ENCODE assay signal across 20 cellular contexts in the genomic region with DNA sequence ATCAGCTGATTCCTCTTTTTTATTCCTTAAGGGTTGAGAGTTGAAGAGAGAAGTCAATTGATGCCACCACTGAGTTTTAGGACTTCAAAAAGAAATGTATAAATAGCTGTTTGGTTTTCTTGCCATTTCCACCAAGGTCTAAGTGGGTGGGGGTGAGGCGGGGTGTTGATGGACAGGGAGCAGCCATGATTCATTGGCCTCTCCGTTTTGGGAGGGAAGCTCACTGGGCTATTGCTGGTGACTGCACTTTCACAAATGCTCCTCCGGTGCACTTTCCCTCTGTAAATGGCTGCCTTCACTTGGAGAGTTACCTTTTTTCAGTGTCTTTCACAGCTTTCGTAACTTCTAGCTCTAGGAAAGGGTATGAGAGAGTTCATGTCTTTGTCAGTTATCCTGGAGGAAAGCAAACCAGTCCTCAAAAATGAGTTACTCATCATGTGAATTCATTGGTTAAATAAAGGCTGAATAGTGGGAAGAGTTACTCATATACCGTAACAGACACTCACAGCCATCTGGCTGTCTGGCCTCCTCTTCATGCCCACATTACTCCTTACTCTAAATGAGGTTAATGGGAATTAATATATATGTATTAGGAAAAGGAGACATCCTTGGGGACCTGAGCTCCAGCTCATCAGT. TPM values are rescaled to one million over a fixed set of nuclear protein-coding genes. Genes with fewer than 3 reads are reported as not detected.
DNase-seq lines count a peak whose midpoint lies in the region; ATAC-seq, FAIRE-seq and TF ChIP-seq lines count a peak whose summit lies in the region.
"Had no signal": no experiment of that assay in that cellular context is flagged by ENCODE, and none has a peak within 500 bp of the region (broad histone marks: within the 10 kb centered on the region; RNA-seq: fewer than 3 reads in every experiment).

No MANE protein-coding gene starts in this region.

- H2BK20ac ChIP-seq in IMR-90 (ENCODE audit: low read depth, low read length), result peak overlapping the region; percentile 38

- FAIRE-seq in bronchial epithelial cell (lab: Jason Lieb, UNC) (peak; percentile 70), keratinocyte (lab: Jason Lieb, UNC) (peak; percentile 93), kidney (lab: Jason Lieb, UNC) (no peak), D721Med (lab: Jason Lieb, UNC) (no peak)
- FAIRE-seq: GM12892 had no signal

- H3K9me3 ChIP-seq in IMR-90 (ENCODE audit: control insufficient read depth, insufficient read depth, low read length), result no peaks in the 10 kb centered on the region
- H3K9me3 ChIP-seq in keratinocyte (ENCODE audit: control insufficient read depth, low read depth, low read length), result no peaks in the 10 kb centered on the region
- no peaks in the 10 kb centered on the region for H3K9me3 ChIP-seq in kidney (ENCODE audit: control insufficient read depth in 1 of 2, low read length in 2 of 2)
- H3K9me3 ChIP-seq: ascending aorta, mucosa of descending colon, ovary, spleen had no signal

- dilution Hi-C loops in IMR-90 (cut with HindIII; ENCODE audit: low sequenced_read_pairs, unreplicated experiment) (no loop called here), keratinocyte (cut with MboI; ENCODE audit: extremely low pct_ligation_motif_present, low sequenced_read_pairs) (no loop called here)

- DNase-seq in AG08395 (ENCODE audit: low spot score) (peak; percentile 58), IMR-90 (peak; percentile 91), bronchial epithelial cell (ENCODE audit: low read depth) (peak; percentile 96), keratinocyte (ENCODE audit: low read depth, low spot score) (no peak), kidney (no peak), NCI-H2081 treated with DMSO at 0.1 percent for 48 hours (lab: John Stamatoyannopoulos, UW) (no peak), D721Med (ENCODE audit: insufficient read length, low spot score) (no peak)
- DNase-seq: activated CD8-positive, alpha-beta memory T cell treated with anti-CD3 and anti-CD28 coated beads for 24 hours; kidney glomerular epithelial cell; mucosa of descending colon; NCI-H1105; ovary; spleen; stimulated activated naive CD8-positive, alpha-beta T cell treated with anti-CD3 and anti-CD28 coated beads, Interleukin-15, amount 100 ng/mL, for 72 hours; SW 1271 had no signal

- H2AFZ ChIP-seq in IMR-90 (replicated peaks; ENCODE audit: low read length, poor library complexity), result peak overlapping the region; percentile 77
- peak overlapping the region; percentile 90 for H2AFZ ChIP-seq in keratinocyte (ENCODE audit: control insufficient read depth, low read length)

- CTCF ChIA-PET in IMR-90 (lab: Yijun Ruan, JAX), result no interaction called here

- peak overlapping the region; percentile 52; the same call in 1 of the 2 replicates for H4K5ac ChIP-seq in IMR-90 (ENCODE audit: low read depth, low read length)

- H2BK5ac ChIP-seq in IMR-90 (ENCODE audit: low read depth, low read length, poor library complexity, severe bottlenecking), result peak overlapping the region; percentile 76

- POLR2A ChIA-PET in IMR-90 (lab: Charles Lee; ENCODE audit: unreplicated experiment), result no interaction called here

- no peak overlapping the region for H3K9ac ChIP-seq in IMR-90 (ENCODE audit: low read depth, low read length)
- H3K9ac ChIP-seq in keratinocyte (ENCODE audit: control insufficient read depth, extremely low read depth, insufficient read depth, low read length), result peak overlapping the region; percentile 48
- no peak overlapping the region for H3K9ac ChIP-seq in kidney (ENCODE audit: low read length in 2 of 2)

- H4K20me1 ChIP-seq in IMR-90 (ENCODE audit: insufficient read depth, low read length) (no peaks in the 10 kb centered on the region), keratinocyte (ENCODE audit: control insufficient read depth, extremely low read depth, insufficient read depth, low read length) (no peaks in the 10 kb centered on the region)

- ATAC-seq in IMR-90 (ENCODE audit: low read depth), result peak; percentile 69
- no peak for ATAC-seq in HG02759 (IDR thresholded peaks at IDR 0.05; ENCODE audit: unreplicated experiment)
- ATAC-seq: mucosa of descending colon; stimulated activated naive CD8-positive, alpha-beta T cell treated with anti-CD3 and anti-CD28 coated beads, Interleukin-15, amount 100 ng/mL, for 72 hours had no signal

- in situ Hi-C loops in IMR-90 (cut with MboI; ENCODE audit: low sequenced_read_pairs), result no loop called here

- TF ChIP-seq CTCF in IMR-90 (conservative IDR thresholded peaks at IDR 0.05; ENCODE audit: low read depth, low read length) (no peak), bronchial epithelial cell (IDR thresholded peaks at IDR 0.05; ENCODE audit: insufficient read depth, low read length, severe bottlenecking) (no peak), keratinocyte (optimal IDR thresholded peaks at IDR 0.05 in 1 of 3, IDR thresholded peaks at IDR 0.05 in 1 of 3, conservative IDR thresholded peaks at IDR 0.05 in 1 of 3; ENCODE audit: extremely low read depth in 1 of 3, insufficient read depth in 2 of 3, low read length in 3 of 3) (no peak), kidney (IDR thresholded peaks at IDR 0.05; ENCODE audit: borderline replicate concordance, extremely low read depth, insufficient read depth) (no peak), D721Med (IDR thresholded peaks at IDR 0.05; ENCODE audit: insufficient read depth, missing control alignments) (no peak)

- H3K79me1 ChIP-seq in IMR-90 (ENCODE audit: low read depth in 1 of 2, low read length in 2 of 2), result no peaks in the 10 kb centered on the region

- H3K9me1 ChIP-seq in IMR-90 (ENCODE audit: insufficient read depth, low read length) (peaks cover 7% of the 10 kb centered on the region; the same call in 1 of the 2 replicates), keratinocyte (ENCODE audit: control insufficient read depth, extremely low read depth, insufficient read depth, low read length) (no peaks in the 10 kb centered on the region)

- peak overlapping the region; percentile 76 for H3K18ac ChIP-seq in IMR-90 (ENCODE audit: low read depth, low read length)

- peak overlapping the region; percentile 80 for H3K4ac ChIP-seq in IMR-90 (ENCODE audit: low read depth, low read length)

- H3K4me3 ChIP-seq in IMR-90 (ENCODE audit: insufficient read depth, low read depth, low read length), result no peak overlapping the region
- H3K4me3 ChIP-seq in bronchial epithelial cell (ENCODE audit: low read depth, low read length), result no peak overlapping the region
- peak overlapping the region in 1 of 3 experiments; percentile 15 for H3K4me3 ChIP-seq in keratinocyte (ENCODE audit: control insufficient read depth in 2 of 3, extremely low read depth in 1 of 3, insufficient read depth in 2 of 3, low read depth in 1 of 3, low read length in 3 of 3)
- H3K4me3 ChIP-seq in kidney (ENCODE audit: low read length in 2 of 2), result no peak overlapping the region
- H3K4me3 ChIP-seq: ascending aorta, mucosa of descending colon, ovary, spleen had no signal

- no peak for TF ChIP-seq POLR2A in IMR-90 (IDR thresholded peaks at IDR 0.05; ENCODE audit: low read depth, low read length)

- peak overlapping the region; percentile 60 for H3K14ac ChIP-seq in IMR-90 (replicated peaks; ENCODE audit: low read depth, low read length)

- H3K56ac ChIP-seq in IMR-90 (ENCODE audit: extremely low read depth, insufficient read depth, low read length), result 0 out of 2 replicates have a peak overlapping the region, but pooled peaks have one; percentile 19

- peak overlapping the region; percentile 64 for H4K91ac ChIP-seq in IMR-90 (ENCODE audit: insufficient read depth, low read depth, low read length)

- H3K79me2 ChIP-seq in keratinocyte (ENCODE audit: control insufficient read depth, insufficient read depth, low read length), result no peaks in the 10 kb centered on the region

- H3K27me3 ChIP-seq in IMR-90 (ENCODE audit: control insufficient read depth, insufficient read depth, low read length) (no peaks in the 10 kb centered on the region), bronchial epithelial cell (ENCODE audit: control insufficient read depth, insufficient read depth, low read length) (no peaks in the 10 kb centered on the region), keratinocyte (ENCODE audit: control insufficient read depth, extremely low read depth, insufficient read depth, low read length) (no peaks in the 10 kb centered on the region)
- H3K27me3 ChIP-seq: ascending aorta, ovary, spleen had no signal

- H3K36me3 ChIP-seq in IMR-90 (ENCODE audit: control insufficient read depth, insufficient read depth, low read length) (no peaks in the 10 kb centered on the region), bronchial epithelial cell (ENCODE audit: control insufficient read depth, insufficient read depth, low read length) (no peaks in the 10 kb centered on the region), keratinocyte (ENCODE audit: control insufficient read depth in 2 of 2, extremely low read depth in 1 of 2, insufficient read depth in 2 of 2, low read length in 2 of 2) (no peaks in the 10 kb centered on the region), kidney (ENCODE audit: control insufficient read depth in 1 of 2, insufficient read depth in 2 of 2, low read length in 2 of 2) (no peaks in the 10 kb centered on the region)
- H3K36me3 ChIP-seq: ascending aorta, ovary, spleen had no signal

- H2AK5ac ChIP-seq in IMR-90 (ENCODE audit: low read depth, low read length), result peak overlapping the region; percentile 86

- peak overlapping the region; percentile 4 to 65 for H4K8ac ChIP-seq in IMR-90 (ENCODE audit: low read depth in 2 of 2, low read length in 2 of 2)

- no peak for TF ChIP-seq RAD21 in IMR-90 (IDR thresholded peaks at IDR 0.05; ENCODE audit: low read length)

- H3K4me1 ChIP-seq in IMR-90 (ENCODE audit: control insufficient read depth, insufficient read depth, low read length) (peaks cover 14% of the 10 kb centered on the region), keratinocyte (ENCODE audit: control insufficient read depth, extremely low read depth, insufficient read depth, low read length) (peaks cover 35% of the 10 kb centered on the region), kidney (ENCODE audit: control insufficient read depth in 1 of 2, insufficient read depth in 1 of 2, low read depth in 1 of 2, low read length in 2 of 2) (no peaks in the 10 kb centered on the region)
- H3K4me1 ChIP-seq: spleen had no signal

- peak overlapping the region; percentile 73 for H2BK120ac ChIP-seq in IMR-90 (ENCODE audit: low read depth, low read length)

- H3K23ac ChIP-seq in IMR-90 (ENCODE audit: low read depth, low read length), result peak overlapping the region; percentile 46

- no peak overlapping the region for H2AK9ac ChIP-seq in IMR-90 (replicated peaks; ENCODE audit: low read depth, low read length, poor library complexity)

- intact Hi-C loops in IMR-90 (cut with micrococcal nuclease) (loop anchor here (10.0 kb wide), 2 partner anchors 120 kb away; no protein-coding TSS in a partner anchor), kidney (cut with DNase I) (no loop called here)

- no TSS peak for BruUV-seq in IMR-90 (replicated peaks; lab: Mats Ljungman, UMichigan)

- H3K27ac ChIP-seq in IMR-90 (ENCODE audit: insufficient read depth, low read length) (peak overlapping the region; percentile 35; the same call in 1 of the 2 replicates), keratinocyte (ENCODE audit: control insufficient read depth, insufficient read depth, low read length) (peak overlapping the region; percentile 81), kidney (ENCODE audit: low read depth in 2 of 2, low read length in 2 of 2) (no peak overlapping the region)
- H3K27ac ChIP-seq: ascending aorta, C4-2B, ovary, spleen, VCaP had no signal

- peak overlapping the region; percentile 54; the same call in 2 of the 3 replicates for H2BK15ac ChIP-seq in IMR-90 (ENCODE audit: low read depth, low read length)

- H3K4me2 ChIP-seq in IMR-90 (ENCODE audit: low read depth, low read length), result peak overlapping the region; percentile 40; the same call in 1 of the 2 replicates
- peak overlapping the region; percentile 52 for H3K4me2 ChIP-seq in keratinocyte (ENCODE audit: control insufficient read depth, extremely low read depth, insufficient read depth, low read depth, low read length)

- 50% methylated on average over 1 of the region's 5 CpGs; no CpG with 5 or more reads in 1 of the 2 experiments for WGBS in IMR-90 (ENCODE audit: extremely low coverage in 2 of 2, insufficient read length in 1 of 2), 2 experiments

RNA-seq across cellular contexts. Expression of gene CTAGE1, which starts 17.4 kb away (rescaled TPM):
- total RNA-seq in IMR-90 (2012; rRNA removed) (under 0.01 TPM in 1 of 2 replicates, not detected in the other), bronchial epithelial cell (under 0.01 TPM in 1 of 2 replicates, not detected in the other), kidney (not detected)
- polyA plus RNA-seq in IMR-90 (2012; rRNA removed) (0.09 and 0.10 TPM in 2 replicates), keratinocyte (not detected in 3 replicates), kidney (ENCODE audit: insufficient read depth, low read depth, low replicate concordance) (not detected)
- 0.03 TPM in 1 of 2 replicates, not detected in the other for polyA plus RNA-seq in IMR-90 (2012; cell fraction: cytosol; rRNA removed)
- polyA plus RNA-seq in IMR-90 (2012; cell fraction: nucleus; rRNA removed; ENCODE audit: low replicate concordance), result 0.06 TPM in 1 of 2 replicates, not detected in the other
- polyA plus RNA-seq in keratinocyte (2011; ENCODE audit: low read depth), result not detected
- not detected in 2 replicates for polyA plus RNA-seq in keratinocyte (2011; cell fraction: cytosol; rRNA removed)
- polyA plus RNA-seq in keratinocyte (2011; cell fraction: nucleus; rRNA removed), result not detected in 2 replicates
- polyA plus RNA-seq in keratinocyte (2012; ENCODE audit: low replicate concordance), result not detected in 2 replicates
- not detected in 3 replicates for polyA minus RNA-seq in keratinocyte
- not detected for polyA minus RNA-seq in keratinocyte (2011; cell fraction: cytosol; rRNA and poly(A)+ RNA removed)
- polyA minus RNA-seq in keratinocyte (2011; cell fraction: nucleus; rRNA and poly(A)+ RNA removed), result not detected in 2 replicates
- total RNA-seq: ascending aorta, mucosa of descending colon, ovary, spleen had no signal
- polyA plus RNA-seq: ovary, spleen had no signal

Comparison
In these comparisons a context has a peak if more than half of its experiments do, and no peak if none do; other contexts are left out.
1. DNase-seq: peak in AG08395 (single experiment), IMR-90 (single experiment) and bronchial epithelial cell (single experiment); none in keratinocyte (single experiment), kidney (single experiment), NCI-H2081 treated with DMSO at 0.1 percent for 48 hours (single experiment) and D721Med (single experiment).
2. H3K27ac ChIP-seq: peak in IMR-90 (single experiment) and keratinocyte (single experiment); none in kidney (0 of 2).